In genomic region chr18:1648715-1649114, GRCh38 we compare ENCODE assay signal across 15 cellular contexts.
"Had no signal": no experiment of that assay in that cellular context is flagged by ENCODE, and none has a peak within 500 bp of the region (broad histone marks: within the 10 kb centered on the region; RNA-seq: fewer than 3 reads in every experiment).

No MANE protein-coding gene starts in this region.

- H3K36me3 ChIP-seq: neural progenitor cell, pancreas, tibial nerve had no signal

- DNase-seq: activated CD4-positive, alpha-beta T cell treated with anti-CD3 and anti-CD28 coated beads, Interleukin-2, amount 50 U/mL, for 1 hour; activated CD4-positive, CD25-positive, alpha-beta regulatory T cell; activated naive CD4-positive, alpha-beta T cell treated with anti-CD3 and anti-CD28 coated beads, Interleukin-2, amount 50 U/mL, for 16 hours; cortex of kidney; effector CD8-positive, alpha-beta T cell; foreskin melanocyte; head of caudate nucleus; pancreas; small intestine had no signal

- H3K27me3 ChIP-seq: body of pancreas, neural progenitor cell, pancreas, tibial nerve had no signal

- H3K4me1 Mint-ChIP-seq: central memory CD8-positive, alpha-beta T cell; stimulated activated effector memory CD8-positive, alpha-beta T cell treated with anti-CD3 and anti-CD28 coated beads, Interleukin-12 subunit alpha, Interleukin-12 subunit beta, amount 100 ng/mL, for 72 hours had no signal

- H3K4me3 ChIP-seq: body of pancreas, neural progenitor cell, pancreas, tibial nerve had no signal

- H3K27ac ChIP-seq: body of pancreas, neural progenitor cell, pancreas, tibial nerve had no signal

- H3K27ac Mint-ChIP-seq: activated T-helper 2 cell treated with anti-CD3 and anti-CD28 coated beads, Interferon-gamma antibody, Interleukin-2, Interleukin-4, amounts not matched to agents 10 μg/mL and 5 μg/mL and 100 μg/mL, durations not matched to agents 14 hours and 24 hours and 36 hours; neural progenitor cell; stimulated activated effector memory CD8-positive, alpha-beta T cell treated with anti-CD3 and anti-CD28 coated beads, Interleukin-12 subunit alpha, Interleukin-12 subunit beta, amount 100 ng/mL, for 72 hours had no signal

- H3K27me3 Mint-ChIP-seq: central memory CD8-positive, alpha-beta T cell had no signal

- ATAC-seq: body of pancreas; stimulated activated effector memory CD8-positive, alpha-beta T cell treated with anti-CD3 and anti-CD28 coated beads, Interleukin-12 subunit alpha, Interleukin-12 subunit beta, amount 100 ng/mL, for 72 hours had no signal

- H3K9me3 ChIP-seq: body of pancreas, pancreas, tibial nerve had no signal

- H3K36me3 Mint-ChIP-seq: neural progenitor cell; stimulated activated effector memory CD8-positive, alpha-beta T cell treated with anti-CD3 and anti-CD28 coated beads, Interleukin-12 subunit alpha, Interleukin-12 subunit beta, amount 100 ng/mL, for 72 hours had no signal

- H3K4me3 Mint-ChIP-seq: central memory CD8-positive, alpha-beta T cell; neural progenitor cell; stimulated activated effector memory CD8-positive, alpha-beta T cell treated with anti-CD3 and anti-CD28 coated beads, Interleukin-12 subunit alpha, Interleukin-12 subunit beta, amount 100 ng/mL, for 72 hours had no signal

- H3K4me1 ChIP-seq: body of pancreas, neural progenitor cell, pancreas, tibial nerve had no signal
